In genomic region chr6:116405663-116406329, GRCh38 we compare ENCODE assay signal across 11 cellular contexts. TPM values are rescaled to one million over a fixed set of nuclear protein-coding genes. Genes with fewer than 3 reads are reported as not detected.
DNase-seq lines count a peak whose midpoint lies in the region; ATAC-seq, FAIRE-seq and TF ChIP-seq lines count a peak whose summit lies in the region.
"Had no signal": no experiment of that assay in that cellular context is flagged by ENCODE, and none has a peak within 500 bp of the region (broad histone marks: within the 10 kb centered on the region; RNA-seq: fewer than 3 reads in every experiment).

No MANE protein-coding gene starts in this region.

- no peak for TF ChIP-seq RAD21 in H1 (IDR thresholded peaks at IDR 0.05 in 1 of 2, conservative IDR thresholded peaks at IDR 0.05 in 1 of 2; ENCODE audit: low read depth in 2 of 2, low read length in 2 of 2)

- H3K56ac ChIP-seq in H1 (replicated peaks; ENCODE audit: insufficient read length, low read depth, low read length), result no peak overlapping the region

- WGBS in H1 (ENCODE audit: extremely low coverage in 1 of 2, insufficient coverage in 1 of 2, insufficient read length in 1 of 2, insufficient replicate concordance in 2 of 2, low coverage in 1 of 2, low lambda C conversion rate in 2 of 2, missing lambda C conversion rate in 1 of 2), 2 experiments, result 36% methylated on average over 8 of the region's 8 CpGs; no CpG with 5 or more reads in 1 of the 2 experiments

- H3K9ac ChIP-seq in H1 (replicated peaks in 1 of 4; ENCODE audit: extremely low read depth in 1 of 4, low read depth in 3 of 4, low read length in 3 of 4), result no peak overlapping the region
- H3K9ac ChIP-seq in parathyroid adenoma, result no peak overlapping the region

- no peaks in the 10 kb centered on the region for H3K4me1 Mint-ChIP-seq in immature natural killer cell
- H3K4me1 Mint-ChIP-seq in CD8-positive, alpha-beta memory T cell, result peaks cover 0 to 6% (median under 1%) of the 10 kb centered on the region in 3 donors

- no peak overlapping the region for H4K91ac ChIP-seq in H1 (replicated peaks; ENCODE audit: insufficient read length, low read length)

- H4K5ac ChIP-seq in H1 (ENCODE audit: insufficient read length, low read depth, low read length), result no peak overlapping the region

- no peaks in the 10 kb centered on the region for H3K9me3 Mint-ChIP-seq in immature natural killer cell
- no peaks in the 10 kb centered on the region for H3K9me3 Mint-ChIP-seq in CD8-positive, alpha-beta memory T cell

- peak overlapping the region; percentile 24; the same call in 1 of the 2 replicates for H3K4me3 ChIP-seq in GM12864 (ENCODE audit: low read depth, low read length)
- no peak overlapping the region; a peak in 1 of 8 replicates for H3K4me3 ChIP-seq in H1 (ENCODE audit: extremely low read depth in 1 of 4, insufficient read depth in 2 of 4, low read depth in 3 of 4, low read length in 4 of 4)
- no peak overlapping the region for H3K4me3 ChIP-seq in parathyroid adenoma (ENCODE audit: low read depth, low read length)
- no peak overlapping the region for H3K4me3 ChIP-seq in CD8-positive, alpha-beta memory T cell (ENCODE audit: low read length)
- H3K4me3 ChIP-seq: HAP-1 had no signal

- H3K9me3 ChIP-seq in H1 (ENCODE audit: insufficient read depth in 2 of 2, low read depth in 1 of 2, low read length in 1 of 2), result no peaks in the 10 kb centered on the region
- H3K9me3 ChIP-seq in parathyroid adenoma (ENCODE audit: control insufficient read depth, low read length), result no peaks in the 10 kb centered on the region
- H3K9me3 ChIP-seq in CD8-positive, alpha-beta memory T cell (ENCODE audit: low read length), result no peaks in the 10 kb centered on the region
- H3K9me3 ChIP-seq: HAP-1 had no signal

- CTCF ChIA-PET in H1 (lab: Charles Lee; ENCODE audit: partially characterized antibody), result no interaction called here
- CTCF ChIA-PET in CD8-positive, alpha-beta memory T cell (lab: Charles Lee), result no interaction called here

- H2AFZ ChIP-seq in H1 (ENCODE audit: low read length) (no peak overlapping the region), parathyroid adenoma (peak overlapping the region; percentile 19)

- no peak overlapping the region for H3K23ac ChIP-seq in H1 (ENCODE audit: insufficient read length)

- H2BK120ac ChIP-seq in H1 (replicated peaks; ENCODE audit: low read depth, low read length), result no peak overlapping the region

- no peak overlapping the region for H3K14ac ChIP-seq in H1 (ENCODE audit: insufficient read length)

- DNase-seq in GM12864 (ENCODE audit: low read depth), result no peak
- DNase-seq in M059J (ENCODE audit: low read depth), result peak; percentile 54
- no peak for DNase-seq in H1 (ENCODE audit: low read depth in 1 of 2, low spot score in 2 of 2)
- no peak for DNase-seq in immature natural killer cell
- no peak for DNase-seq in CD8-positive, alpha-beta memory T cell
- no peak for DNase-seq in central memory CD4-positive, alpha-beta T cell
- DNase-seq: activated naive CD8-positive, alpha-beta T cell treated with anti-CD3 and anti-CD28 coated beads, Interleukin-2, amount 10 ng/mL, durations not matched to agents 7 days and 5 days; stimulated activated CD4-positive, alpha-beta T cell treated with anti-CD3 and anti-CD28 coated beads, Interleukin-4, amount 100 ng/mL, for 24 hours had no signal

- peaks cover 0 to 2% of the 10 kb centered on the region in 2 experiments for H4K20me1 ChIP-seq in H1 (replicated peaks in 1 of 2; ENCODE audit: control insufficient read depth in 1 of 2, insufficient read depth in 2 of 2, low read length in 2 of 2)

- H4K8ac ChIP-seq in H1 (ENCODE audit: extremely low read depth, insufficient read depth, low read length), result no peak overlapping the region

- no peak for TF ChIP-seq CTCF in GM12864 (IDR thresholded peaks at IDR 0.05; ENCODE audit: low read depth, low read length, missing control alignments)
- no peak for TF ChIP-seq CTCF in H1 (IDR thresholded peaks at IDR 0.05; ENCODE audit: control extremely low read depth in 1 of 3, insufficient read depth in 1 of 3, low read depth in 1 of 3, low read length in 3 of 3)
- no peak for TF ChIP-seq CTCF in parathyroid adenoma (IDR thresholded peaks at IDR 0.05)

- no peak overlapping the region for H3K27ac Mint-ChIP-seq in immature natural killer cell
- no peak overlapping the region for H3K27ac Mint-ChIP-seq in CD8-positive, alpha-beta memory T cell
- H3K27ac Mint-ChIP-seq: activated naive CD8-positive, alpha-beta T cell treated with anti-CD3 and anti-CD28 coated beads, Interleukin-2, amount 10 ng/mL, durations not matched to agents 7 days and 5 days had no signal

- no peak overlapping the region for H2BK20ac ChIP-seq in H1 (ENCODE audit: low read length)

- peaks cover 0 to 66% of the 10 kb centered on the region in 2 experiments; a peak in 2 of 4 replicates for H3K79me2 ChIP-seq in H1 (ENCODE audit: control insufficient read depth in 1 of 2, insufficient read depth in 2 of 2, low read length in 2 of 2)
- peaks cover 6% of the 10 kb centered on the region for H3K79me2 ChIP-seq in parathyroid adenoma

- ATAC-seq in HG03025 (IDR thresholded peaks at IDR 0.05; ENCODE audit: low FRiP score, unreplicated experiment), result no peak

- H3K36me3 ChIP-seq in H1 (ENCODE audit: control insufficient read depth in 2 of 4, insufficient read depth in 4 of 4, low read length in 3 of 4) (peaks cover 0 to 6% (median 0%) of the 10 kb centered on the region in 4 experiments; a peak in 3 of 8 replicates), parathyroid adenoma (ENCODE audit: control insufficient read depth, insufficient read depth, low read length) (no peaks in the 10 kb centered on the region)
- H3K36me3 ChIP-seq in CD8-positive, alpha-beta memory T cell (ENCODE audit: insufficient read depth, low read length), result no peaks in the 10 kb centered on the region
- H3K36me3 ChIP-seq: HAP-1 had no signal

- H3K36me3 Mint-ChIP-seq in immature natural killer cell, result no peaks in the 10 kb centered on the region
- H3K36me3 Mint-ChIP-seq in CD8-positive, alpha-beta memory T cell, result peaks cover 0 to 9% (median 2%) of the 10 kb centered on the region in 3 donors

- H3K27me3 ChIP-seq in H1 (replicated peaks in 1 of 4; ENCODE audit: control insufficient read depth in 3 of 4, extremely low read depth in 1 of 4, insufficient read depth in 3 of 4, low read length in 3 of 4) (no peaks in the 10 kb centered on the region), parathyroid adenoma (ENCODE audit: control insufficient read depth, insufficient read depth, low read length) (no peaks in the 10 kb centered on the region)
- no peaks in the 10 kb centered on the region for H3K27me3 ChIP-seq in CD8-positive, alpha-beta memory T cell (ENCODE audit: insufficient read depth, low read length, poor library complexity, severe bottlenecking)

- no peak overlapping the region; the same call in 1 of the 2 replicates for H3K18ac ChIP-seq in H1 (ENCODE audit: extremely low read depth, low read length)

- no peak for TF ChIP-seq EP300 in H1 (IDR thresholded peaks at IDR 0.05; ENCODE audit: borderline replicate concordance in 1 of 2, low read depth in 2 of 2, low read length in 2 of 2)

- H3K4me1 ChIP-seq in H1 (replicated peaks in 1 of 4; ENCODE audit: control insufficient read depth in 3 of 4, insufficient read depth in 4 of 4, low read length in 3 of 4) (peaks cover 0 to 12% (median 6%) of the 10 kb centered on the region in 4 experiments; a peak in 4 of 7 replicates), parathyroid adenoma (peaks cover 8% of the 10 kb centered on the region)
- no peaks in the 10 kb centered on the region for H3K4me1 ChIP-seq in CD8-positive, alpha-beta memory T cell (ENCODE audit: insufficient read depth, low read length)

- peaks cover 1 to 3% (median 2%) of the 10 kb centered on the region in 3 donors for H3K27me3 Mint-ChIP-seq in immature natural killer cell (ENCODE audit: low read depth in 3 of 3)
- peaks cover 0 to 8% of the 10 kb centered on the region in 2 donors for H3K27me3 Mint-ChIP-seq in CD8-positive, alpha-beta memory T cell

- peaks cover 4% of the 10 kb centered on the region; the same call in 1 of the 2 replicates for H3K79me1 ChIP-seq in H1 (ENCODE audit: low read depth, low read length)

- POLR2A ChIA-PET in H1 (lab: Charles Lee; ENCODE audit: partially characterized antibody), result interaction anchor here (1.0 kb wide), 2 partner anchors 34 to 36 kb away, joined by 4 read pairs; partner anchors contain the start of gene DSE
- POLR2A ChIA-PET in CD8-positive, alpha-beta memory T cell (lab: Charles Lee), result no interaction called here

- no peaks in the 10 kb centered on the region for H3K23me2 ChIP-seq in H1 (ENCODE audit: low read depth, low read length)

- H3K4me3 Mint-ChIP-seq in immature natural killer cell, result no peak overlapping the region
- H3K4me3 Mint-ChIP-seq in CD8-positive, alpha-beta memory T cell, result no peak overlapping the region
- H3K4me3 Mint-ChIP-seq: activated naive CD8-positive, alpha-beta T cell treated with anti-CD3 and anti-CD28 coated beads, Interleukin-2, amount 10 ng/mL, durations not matched to agents 7 days and 5 days had no signal

- peak; percentile 48 for FAIRE-seq in H1 (lab: Jason Lieb, UNC)

- H3K27ac ChIP-seq in H1 (ENCODE audit: low read depth, low read length), result no peak overlapping the region
- H3K27ac ChIP-seq in parathyroid adenoma, result no peak overlapping the region
- H3K27ac ChIP-seq in CD8-positive, alpha-beta memory T cell (ENCODE audit: low read depth, low read length), result no peak overlapping the region

- H2BK12ac ChIP-seq in H1 (ENCODE audit: low read depth, low read length), result no peak overlapping the region

- H3K4me2 ChIP-seq in H1 (ENCODE audit: insufficient read depth in 1 of 2, low read depth in 2 of 2, low read length in 2 of 2), result peak overlapping the region; percentile 41 to 47; a peak in 2 of 4 replicates
- H3K4me2 ChIP-seq in parathyroid adenoma (ENCODE audit: low read length), result no peak overlapping the region

- no peak overlapping the region for H2BK15ac ChIP-seq in H1 (ENCODE audit: low read length)

- TF ChIP-seq POLR2A in H1 (IDR thresholded peaks at IDR 0.05; ENCODE audit: control extremely low read depth in 1 of 2, low read depth in 2 of 2, low read length in 2 of 2), result no peak

- H2AK5ac ChIP-seq in H1 (ENCODE audit: low read depth, low read length), result no peak overlapping the region

- H2BK5ac ChIP-seq in H1 (ENCODE audit: low read depth, low read length), result no peak overlapping the region

- no peak overlapping the region for H3K4ac ChIP-seq in H1 (replicated peaks; ENCODE audit: insufficient read length, low read depth, low read length)

RNA-seq across cellular contexts. Expression of gene DSE, which starts 35.0 kb away (rescaled TPM):
- total RNA-seq in M059J (2014; rRNA removed; shearing (Covaris generic)), result 15.4 and 24.5 TPM in 2 replicates
- total RNA-seq in H1 (2021; fragmentation: NEBNext Ultra II Directional; extraction: Animal tissue kit (Norgen Biotek cat#: 25700)), result 88.0 and 94.4 TPM in 2 replicates
- polyA plus RNA-seq in H1 (2011; rRNA removed) (32.5 and 41.8 TPM in 2 replicates), immature natural killer cell (1 to 10 TPM; 2.6 to 3.9 (median 3.2) TPM)
- polyA plus RNA-seq in H1 (2011; cell fraction: cytosol; rRNA removed), result 28.3 TPM
- polyA plus RNA-seq in H1 (2011; cell fraction: nucleus; rRNA removed), result 65.3 TPM
- polyA plus RNA-seq in H1 (2012, experiment 1 of 2), result 32.5 to 44.3 TPM (median 39.1 TPM) in 4 replicates
- polyA plus RNA-seq in H1 (2012, experiment 2 of 2), result 3.6 TPM
- polyA plus RNA-seq in H1 (2013, experiment 1 of 2), result 49.6 TPM
- polyA plus RNA-seq in H1 (2013, experiment 2 of 2), result 54.4 TPM
- 92.5 and 116 TPM in 2 replicates for polyA minus RNA-seq in H1 (2011; rRNA and poly(A)+ RNA removed)
- polyA minus RNA-seq in H1 (2011; cell fraction: cytosol; rRNA and poly(A)+ RNA removed), result 29.2 TPM
- 98.4 TPM for polyA minus RNA-seq in H1 (2011; cell fraction: nucleus; rRNA and poly(A)+ RNA removed)
- 1 to 10 TPM; 7.5 to 7.9 TPM for total RNA-seq in CD8-positive, alpha-beta memory T cell
- polyA plus RNA-seq in CD8-positive, alpha-beta memory T cell, result 2.7 TPM

RNA-seq across cellular contexts. Expression of gene CALHM6, which starts 55.4 kb away (rescaled TPM):
- total RNA-seq in M059J (2014; rRNA removed; shearing (Covaris generic)), result 6.3 and 6.9 TPM in 2 replicates
- total RNA-seq in H1 (2021; fragmentation: NEBNext Ultra II Directional; extraction: Animal tissue kit (Norgen Biotek cat#: 25700)), result 0.93 and 1.1 TPM in 2 replicates
- polyA plus RNA-seq in H1 (2011; rRNA removed) (1.8 and 2.0 TPM in 2 replicates), immature natural killer cell (100 to 1,000 TPM in 2 of 3 donors, 10 to 100 TPM in 1; 26.5 to 107 (median 103) TPM)
- polyA plus RNA-seq in H1 (2011; cell fraction: cytosol; rRNA removed), result 1.2 TPM
- polyA plus RNA-seq in H1 (2011; cell fraction: nucleus; rRNA removed), result 0.43 TPM
- 0.49 to 2.2 TPM (median 1.9 TPM) in 4 replicates for polyA plus RNA-seq in H1 (2012, experiment 1 of 2)
- polyA plus RNA-seq in H1 (2012, experiment 2 of 2), result 1.3 TPM
- 2.9 TPM for polyA plus RNA-seq in H1 (2013, experiment 1 of 2)
- 2.9 TPM for polyA plus RNA-seq in H1 (2013, experiment 2 of 2)
- 0.15 and 0.28 TPM in 2 replicates for polyA minus RNA-seq in H1 (2011; rRNA and poly(A)+ RNA removed)
- polyA minus RNA-seq in H1 (2011; cell fraction: cytosol; rRNA and poly(A)+ RNA removed), result not detected
- 0.70 TPM for polyA minus RNA-seq in H1 (2011; cell fraction: nucleus; rRNA and poly(A)+ RNA removed)
- 1 to 10 TPM; 1.7 to 2.2 TPM for total RNA-seq in CD8-positive, alpha-beta memory T cell
- polyA plus RNA-seq in CD8-positive, alpha-beta memory T cell, result 10.9 TPM
